ENCODE assay signal across 20 cellular contexts in genomic region chr1:228198977-228199590, GRCh38. TPM values are rescaled to one million over a fixed set of nuclear protein-coding genes. Genes with fewer than 3 reads are reported as not detected.
DNase-seq lines count a peak whose midpoint lies in the region; ATAC-seq and TF ChIP-seq lines count a peak whose summit lies in the region.
"Had no signal": no experiment of that assay in that cellular context is flagged by ENCODE, and none has a peak within 500 bp of the region (broad histone marks: within the 10 kb centered on the region; RNA-seq: fewer than 3 reads in every experiment).

No MANE protein-coding gene starts in this region.

- H3K4me3 ChIP-seq in choroid plexus epithelial cell (ENCODE audit: low read depth, low read length), result no peak overlapping the region
- H3K4me3 ChIP-seq: left lung, SJSA1 had no signal

- DNase-seq in NCI-H510A treated with DMSO at 0.1 percent for 48 hours (lab: John Stamatoyannopoulos, UW) (peak; percentile 0), NCI-H510A (lab: John Stamatoyannopoulos, UW) (no peak), MV-4-11 (lab: John Stamatoyannopoulos, UW) (peak; percentile 16), choroid plexus epithelial cell (ENCODE audit: low read depth) (peak; percentile 15), renal cortical epithelial cell (ENCODE audit: low read depth) (peak; percentile 4), GM19238 (ENCODE audit: insufficient read length, low spot score) (no peak)
- DNase-seq: amygdala; C1 segment of cervical spinal cord; DMS79 treated with DMSO at 0.1 percent for 48 hours; GOT3; NCI-H1105; NCI-H2107; NCI-H748 treated with DMSO at 0.1 percent for 48 hours; nucleus accumbens; right cardiac atrium; stimulated activated naive B cell treated with anti-CD40 and anti-IgM and Interleukin-4, amounts not matched to agents 10 μg/mL and 1 μg/mL and 100 μg/mL, for 72 hours had no signal

- no peak for TF ChIP-seq CTCF in choroid plexus epithelial cell (conservative IDR thresholded peaks at IDR 0.05; ENCODE audit: low read depth, low read length)

- no peak for ATAC-seq in GM19351 (IDR thresholded peaks at IDR 0.05; ENCODE audit: unreplicated experiment)
- ATAC-seq in GM21360 (IDR thresholded peaks at IDR 0.05; ENCODE audit: unreplicated experiment), result no peak
- ATAC-seq: left lung; right cardiac atrium; stimulated activated naive B cell treated with anti-CD40 and anti-IgM and Interleukin-4, amounts not matched to agents 10 μg/mL and 1 μg/mL and 100 μg/mL, for 72 hours had no signal

RNA-seq across cellular contexts. Expression of gene OBSCN, which starts 8.8 kb away (rescaled TPM):
- 4.0 and 74.1 TPM in 2 replicates for total RNA-seq in renal cortical epithelial cell

RNA-seq across cellular contexts. Expression of gene IBA57, which starts 33.5 kb away (rescaled TPM):
- total RNA-seq in renal cortical epithelial cell, result 2.6 and 10.4 TPM in 2 replicates

RNA-seq across cellular contexts. Expression of gene GJC2, which starts 49.4 kb away (rescaled TPM):
- 0.50 and 0.69 TPM in 2 replicates for total RNA-seq in renal cortical epithelial cell

RNA-seq across cellular contexts. Expression of gene GUK1, which starts 59.0 kb away (rescaled TPM):
- total RNA-seq in renal cortical epithelial cell, result 127 and 438 TPM in 2 replicates

Comparison
In these comparisons a context has a peak if more than half of its experiments do, and no peak if none do; other contexts are left out.
1. DNase-seq: peak in NCI-H510A treated with DMSO at 0.1 percent for 48 hours (single experiment), MV-4-11 (single experiment), choroid plexus epithelial cell (single experiment) and renal cortical epithelial cell (single experiment); none in NCI-H510A (single experiment) and GM19238 (single experiment).